Comparison of ENCODE assay signal across 8 cellular contexts in genomic region chr9:33297455-33297854, GRCh38. TPM values are rescaled to one million over a fixed set of nuclear protein-coding genes. Genes with fewer than 3 reads are reported as not detected.
A peak's percentile ranks its signal among the peaks of the same experiment; 100 is the strongest.
DNase-seq lines count a peak whose midpoint lies in the region; ATAC-seq and TF ChIP-seq lines count a peak whose summit lies in the region.

No MANE protein-coding gene starts in this region.

- H3K36me3 Mint-ChIP-seq in mesothelial cell of epicardium, result peaks cover 38% of the 10 kb centered on the region

- H3K4me3 ChIP-seq in SU-DHL-6 (ENCODE audit: insufficient read depth, low read length, poor library complexity, severe bottlenecking), result peak overlapping the region; percentile 8

- H3K4me3 Mint-ChIP-seq in mesothelial cell of epicardium, result no peak overlapping the region

- DNase-seq in GDM1 (lab: John Stamatoyannopoulos, UW), result peak; percentile 38
- no peak for DNase-seq in HT-29 (ENCODE audit: low spot score)
- no peak for DNase-seq in DMS153 (lab: John Stamatoyannopoulos, UW)
- no peak for DNase-seq in mesothelial cell of epicardium (ENCODE audit: low spot score in 2 of 2, unreplicated experiment in 2 of 2)

- TF ChIP-seq CTCF in SU-DHL-6 (IDR thresholded peaks at IDR 0.05; ENCODE audit: insufficient read depth, low read length, poor library complexity, severe bottlenecking) (no peak), mesothelial cell of epicardium (IDR thresholded peaks at IDR 0.05; ENCODE audit: unreplicated experiment) (no peak)

- no peak overlapping the region for H3K27ac Mint-ChIP-seq in mesothelial cell of epicardium

- peaks cover 15% of the 10 kb centered on the region; the same call in 1 of the 2 replicates for H4K20me1 ChIP-seq in SU-DHL-6 (ENCODE audit: low read depth, low read length)

- H3K79me2 ChIP-seq in SU-DHL-6 (ENCODE audit: insufficient read depth, low read length), result peaks cover 84% of the 10 kb centered on the region

- peak overlapping the region; percentile 55 for H3K4me2 ChIP-seq in SU-DHL-6 (ENCODE audit: low read depth, low read length, poor library complexity, severe bottlenecking)

- peaks cover 51% of the 10 kb centered on the region for H3K36me3 ChIP-seq in SU-DHL-6 (ENCODE audit: low read length)

- no peaks in the 10 kb centered on the region for H3K9me3 ChIP-seq in SU-DHL-6 (ENCODE audit: insufficient read depth, low read length)

- H3F3A ChIP-seq in SU-DHL-6 (ENCODE audit: insufficient read depth), result peaks cover 43% of the 10 kb centered on the region

- no peak overlapping the region for H2AFZ ChIP-seq in SU-DHL-6 (ENCODE audit: low read depth, low read length, severe bottlenecking)

- ATAC-seq in GM19467 (IDR thresholded peaks at IDR 0.05; ENCODE audit: unreplicated experiment), result peak; percentile 83
- ATAC-seq in HG03460 (IDR thresholded peaks at IDR 0.05; ENCODE audit: unreplicated experiment), result peak; percentile 92

- no peaks in the 10 kb centered on the region for H3K27me3 ChIP-seq in SU-DHL-6 (ENCODE audit: low read length)
- no peaks in the 10 kb centered on the region for H3K27me3 ChIP-seq in layer of hippocampus (ENCODE audit: control insufficient read depth, insufficient read depth, low read length)

- no peaks in the 10 kb centered on the region for H3K27me3 Mint-ChIP-seq in mesothelial cell of epicardium (ENCODE audit: low read depth)

- H3K9ac ChIP-seq in SU-DHL-6 (ENCODE audit: low read length), result peak overlapping the region; percentile 47

- H3K4me1 Mint-ChIP-seq in mesothelial cell of epicardium, result peaks cover 16% of the 10 kb centered on the region

- H3K27ac ChIP-seq in SU-DHL-6 (ENCODE audit: low read depth, low read length), result peak overlapping the region; percentile 91
- H3K27ac ChIP-seq in layer of hippocampus (ENCODE audit: low read depth, low read length), result peak overlapping the region; percentile 30

- no peaks in the 10 kb centered on the region for H3K9me2 ChIP-seq in SU-DHL-6 (replicated peaks; ENCODE audit: insufficient read depth, low read length)

- H3K9me3 Mint-ChIP-seq in mesothelial cell of epicardium, result no peaks in the 10 kb centered on the region

RNA-seq across cellular contexts. Expression of gene NFX1, which starts 7.1 kb away (rescaled TPM):
- 15.2 and 18.2 TPM in 2 replicates for total RNA-seq in HT-29 (2014; rRNA removed; shearing (Covaris generic))
- 28.7 to 30.2 TPM (median 29.4 TPM) in 3 replicates for total RNA-seq in mesothelial cell of epicardium

RNA-seq across cellular contexts. Expression of gene CHMP5, which starts 32.6 kb away (rescaled TPM):
- 24.7 and 29.2 TPM in 2 replicates for total RNA-seq in HT-29 (2014; rRNA removed; shearing (Covaris generic))
- total RNA-seq in mesothelial cell of epicardium, result 49.1 to 50.2 TPM (median 49.4 TPM) in 3 replicates

RNA-seq across cellular contexts. Expression of gene BAG1, which starts 32.9 kb away (rescaled TPM):
- 70.0 and 78.4 TPM in 2 replicates for total RNA-seq in HT-29 (2014; rRNA removed; shearing (Covaris generic))
- total RNA-seq in mesothelial cell of epicardium, result 48.0 to 49.6 TPM (median 48.4 TPM) in 3 replicates

RNA-seq across cellular contexts. Expression of gene SPINK4, which starts 57.5 kb away (rescaled TPM):
- total RNA-seq in HT-29 (2014; rRNA removed; shearing (Covaris generic)), result 1.3 TPM in 1 of 2 replicates, not detected in the other
- total RNA-seq in mesothelial cell of epicardium, result not detected in 3 replicates
